ENCODE assay signal across 8 cellular contexts in genomic region chr21:42652527-42653491, GRCh38.
A peak's percentile ranks its signal among the peaks of the same experiment; 100 is the strongest.
DNase-seq lines count a peak whose midpoint lies in the region; ATAC-seq lines count a peak whose summit lies in the region.

No MANE protein-coding gene starts in this region.

- H3K27ac Mint-ChIP-seq in stimulated activated memory B cell treated with anti-CD40 and anti-IgM and Interleukin-4, amounts not matched to agents 10 μg/mL and 1 μg/mL and 100 μg/mL, for 72 hours, result peak overlapping the region; percentile 50

- H3K4me1 Mint-ChIP-seq in stimulated activated memory B cell treated with anti-CD40 and anti-IgM and Interleukin-4, amounts not matched to agents 10 μg/mL and 1 μg/mL and 100 μg/mL, for 72 hours, result peaks cover 33% of the 10 kb centered on the region

- ATAC-seq in stimulated activated memory B cell treated with anti-CD40 and anti-IgM and Interleukin-4, amounts not matched to agents 10 μg/mL and 1 μg/mL and 100 μg/mL, for 72 hours, result no peak
- no peak for ATAC-seq in GM18502 (IDR thresholded peaks at IDR 0.05; ENCODE audit: poor library complexity, unreplicated experiment)

- peaks cover 60% of the 10 kb centered on the region for H3K27me3 Mint-ChIP-seq in stimulated activated memory B cell treated with anti-CD40 and anti-IgM and Interleukin-4, amounts not matched to agents 10 μg/mL and 1 μg/mL and 100 μg/mL, for 72 hours

- no peaks in the 10 kb centered on the region for H3K36me3 Mint-ChIP-seq in stimulated activated memory B cell treated with anti-CD40 and anti-IgM and Interleukin-4, amounts not matched to agents 10 μg/mL and 1 μg/mL and 100 μg/mL, for 72 hours

- peak overlapping the region; percentile 78 for H3K4me3 Mint-ChIP-seq in stimulated activated memory B cell treated with anti-CD40 and anti-IgM and Interleukin-4, amounts not matched to agents 10 μg/mL and 1 μg/mL and 100 μg/mL, for 72 hours

- H3K27me3 ChIP-seq in layer of hippocampus (ENCODE audit: control insufficient read depth, insufficient read depth, low read length), result no peaks in the 10 kb centered on the region

- DNase-seq in ELF-1 (ENCODE audit: low read depth, low spot score) (peak; percentile 82), NCI-H446 treated with DMSO at 0.1 percent for 48 hours (lab: John Stamatoyannopoulos, UW) (peak; percentile 74), cerebellar nuclear complex (lab: John Stamatoyannopoulos, UW) (peak; percentile 67 to 77), SKM-1 treated with dmso at 0.1 percent for 144 hours (lab: John Stamatoyannopoulos, UW; ENCODE audit: unreplicated experiment) (no peak)
- DNase-seq in activated CD4-positive, CD25-positive, alpha-beta regulatory T cell treated with anti-CD3 and anti-CD28 coated beads, Interleukin-2, amount 50 U/mL, for 72 hours, result no peak

- no peaks in the 10 kb centered on the region for H3K9me3 Mint-ChIP-seq in stimulated activated memory B cell treated with anti-CD40 and anti-IgM and Interleukin-4, amounts not matched to agents 10 μg/mL and 1 μg/mL and 100 μg/mL, for 72 hours

- peak overlapping the region; percentile 83 for H3K27ac ChIP-seq in layer of hippocampus (ENCODE audit: low read depth, low read length)

Comparison
In these comparisons a context has a peak if more than half of its experiments do, and no peak if none do; other contexts are left out.
1. DNase-seq: peak in ELF-1 (single experiment), NCI-H446 treated with DMSO at 0.1 percent for 48 hours (single experiment) and cerebellar nuclear complex (2 of 2); none in SKM-1 treated with dmso at 0.1 percent for 144 hours (single experiment) and activated CD4-positive, CD25-positive, alpha-beta regulatory T cell treated with anti-CD3 and anti-CD28 coated beads, Interleukin-2, amount 50 U/mL, for 72 hours (single experiment).